Comparison of ENCODE assay signal across 17 cellular contexts in genomic region chr7:38300175-38300574, GRCh38.
DNase-seq lines count a peak whose midpoint lies in the region; ATAC-seq lines count a peak whose summit lies in the region.
"Had no signal": no experiment of that assay in that cellular context is flagged by ENCODE, and none has a peak within 500 bp of the region (broad histone marks: within the 10 kb centered on the region; RNA-seq: fewer than 3 reads in every experiment).

No MANE protein-coding gene starts in this region.

- no peak for DNase-seq in activated T-cell treated with anti-CD3 and anti-CD28 coated beads, Interleukin-2, amount 50 U/mL, for 72 hours
- no peak for DNase-seq in activated T-cell treated with anti-CD3 and anti-CD28 coated beads for 4 hours
- DNase-seq in T-helper 17 cell = no peak
- DNase-seq in central memory CD8-positive, alpha-beta T cell (ENCODE audit: low spot score in 2 of 2) = no peak
- DNase-seq in stimulated activated naive CD8-positive, alpha-beta T cell treated with anti-CD3 and anti-CD28 coated beads, Interleukin-15, amount 100 ng/mL, for 72 hours = no peak
- DNase-seq in stimulated activated CD8-positive, alpha-beta memory T cell treated with anti-CD3 and anti-CD28 coated beads, Interleukin-4, amount 100 ng/mL, for 48 hours = no peak
- DNase-seq in stimulated activated naive CD4-positive, alpha-beta T cell (lab: John Stamatoyannopoulos, UW) = no peak
- DNase-seq: aorta; effector CD4-positive, alpha-beta T cell; glutamatergic neuron; H9; NCI-H2081 treated with DMSO at 0.1 percent for 48 hours; pancreas; Right ventricle myocardium superior; sigmoid colon; T-helper 9 cell had no signal

- no peaks in the 10 kb centered on the region for H3K9me3 Mint-ChIP-seq in activated T-cell treated with anti-CD3 and anti-CD28 coated beads, Interleukin-2, amount 50 U/mL, for 72 hours
- no peaks in the 10 kb centered on the region for H3K9me3 Mint-ChIP-seq in central memory CD8-positive, alpha-beta T cell
- H3K9me3 Mint-ChIP-seq in stimulated activated naive CD8-positive, alpha-beta T cell treated with anti-CD3 and anti-CD28 coated beads, Interleukin-15, amount 100 ng/mL, for 72 hours = no peaks in the 10 kb centered on the region
- H3K9me3 Mint-ChIP-seq: H9 had no signal

- H3K9me3 ChIP-seq in T-helper 17 cell (ENCODE audit: control insufficient read depth, low read length, poor library complexity, severe bottlenecking) = no peaks in the 10 kb centered on the region
- H3K9me3 ChIP-seq: pancreas, sigmoid colon had no signal

- H3K27me3 Mint-ChIP-seq in activated T-cell treated with anti-CD3 and anti-CD28 coated beads, Interleukin-2, amount 50 U/mL, for 72 hours (ENCODE audit: low read depth) = no peaks in the 10 kb centered on the region
- no peaks in the 10 kb centered on the region for H3K27me3 Mint-ChIP-seq in T-helper 17 cell
- no peaks in the 10 kb centered on the region for H3K27me3 Mint-ChIP-seq in central memory CD8-positive, alpha-beta T cell
- no peaks in the 10 kb centered on the region for H3K27me3 Mint-ChIP-seq in stimulated activated naive CD8-positive, alpha-beta T cell treated with anti-CD3 and anti-CD28 coated beads, Interleukin-15, amount 100 ng/mL, for 72 hours

- peak overlapping the region; percentile 75 to 90 for H3K4me3 Mint-ChIP-seq in activated T-cell treated with anti-CD3 and anti-CD28 coated beads, Interleukin-2, amount 50 U/mL, for 72 hours
- peak overlapping the region; percentile 45 for H3K4me3 Mint-ChIP-seq in T-helper 17 cell
- peak overlapping the region; percentile 82 for H3K4me3 Mint-ChIP-seq in central memory CD8-positive, alpha-beta T cell
- H3K4me3 Mint-ChIP-seq in stimulated activated naive CD8-positive, alpha-beta T cell treated with anti-CD3 and anti-CD28 coated beads, Interleukin-15, amount 100 ng/mL, for 72 hours = peak overlapping the region; percentile 74 to 77
- H3K4me3 Mint-ChIP-seq: H9 had no signal

- H3K36me3 Mint-ChIP-seq in activated T-cell treated with anti-CD3 and anti-CD28 coated beads, Interleukin-2, amount 50 U/mL, for 72 hours (ENCODE audit: insufficient read depth in 2 of 2) = no peaks in the 10 kb centered on the region
- no peaks in the 10 kb centered on the region for H3K36me3 Mint-ChIP-seq in T-helper 17 cell (ENCODE audit: low read depth)
- H3K36me3 Mint-ChIP-seq in central memory CD8-positive, alpha-beta T cell (ENCODE audit: insufficient read depth) = peaks cover 12% of the 10 kb centered on the region

- H3K27ac Mint-ChIP-seq in activated T-cell treated with anti-CD3 and anti-CD28 coated beads, Interleukin-2, amount 50 U/mL, for 72 hours = peak overlapping the region; percentile 70
- no peak overlapping the region for H3K27ac Mint-ChIP-seq in T-helper 17 cell
- peak overlapping the region; percentile 74 for H3K27ac Mint-ChIP-seq in central memory CD8-positive, alpha-beta T cell (ENCODE audit: low read depth)
- H3K27ac Mint-ChIP-seq in stimulated activated naive CD8-positive, alpha-beta T cell treated with anti-CD3 and anti-CD28 coated beads, Interleukin-15, amount 100 ng/mL, for 72 hours = peak overlapping the region in 1 of 2 donors; percentile 19
- H3K27ac Mint-ChIP-seq: H9 had no signal

- H3K4me1 Mint-ChIP-seq in activated T-cell treated with anti-CD3 and anti-CD28 coated beads, Interleukin-2, amount 50 U/mL, for 72 hours (ENCODE audit: low read depth) = peaks cover 6% of the 10 kb centered on the region
- no peaks in the 10 kb centered on the region for H3K4me1 Mint-ChIP-seq in T-helper 17 cell
- H3K4me1 Mint-ChIP-seq in central memory CD8-positive, alpha-beta T cell = no peaks in the 10 kb centered on the region
- no peaks in the 10 kb centered on the region for H3K4me1 Mint-ChIP-seq in stimulated activated naive CD8-positive, alpha-beta T cell treated with anti-CD3 and anti-CD28 coated beads, Interleukin-15, amount 100 ng/mL, for 72 hours

- ATAC-seq in activated T-cell treated with anti-CD3 and anti-CD28 coated beads, Interleukin-2, amount 50 U/mL, for 72 hours (replicated peaks in 1 of 2) = peak; percentile 55 to 65
- ATAC-seq in T-helper 17 cell = no peak
- peak; percentile 50 for ATAC-seq in central memory CD8-positive, alpha-beta T cell (replicated peaks; ENCODE audit: extremely low read depth, poor library complexity, severe bottlenecking)
- ATAC-seq in stimulated activated naive CD8-positive, alpha-beta T cell treated with anti-CD3 and anti-CD28 coated beads, Interleukin-15, amount 100 ng/mL, for 72 hours = peak; percentile 85
- no peak for ATAC-seq in GM19455 (IDR thresholded peaks at IDR 0.05; ENCODE audit: unreplicated experiment)
- ATAC-seq: pancreas had no signal

Comparison
In these comparisons a context has a peak if more than half of its experiments do, and no peak if none do; other contexts are left out.
1. ATAC-seq: peak in activated T-cell treated with anti-CD3 and anti-CD28 coated beads, Interleukin-2, amount 50 U/mL, for 72 hours (2 of 2), central memory CD8-positive, alpha-beta T cell (single experiment) and stimulated activated naive CD8-positive, alpha-beta T cell treated with anti-CD3 and anti-CD28 coated beads, Interleukin-15, amount 100 ng/mL, for 72 hours (single experiment); none in T-helper 17 cell (single experiment) and GM19455 (single experiment).
2. Peak in every context shown above with its lines, with median percentiles within 50 percentile points of each other: H3K4me3 Mint-ChIP-seq.